In genomic region chr9:36486933-36487481, GRCh38 we compare ENCODE assay signal across 8 cellular contexts.
DNase-seq lines count a peak whose midpoint lies in the region; ATAC-seq and TF ChIP-seq lines count a peak whose summit lies in the region.

No MANE protein-coding gene starts in this region.

- H3K4me1 Mint-ChIP-seq in Calu3 (ENCODE audit: low read depth, unreplicated experiment) (peaks cover 13% of the 10 kb centered on the region), chondrocyte (ENCODE audit: low read depth) (peaks cover 33% of the 10 kb centered on the region)

- H3K27ac Mint-ChIP-seq in Calu3 (ENCODE audit: unreplicated experiment) = no peak overlapping the region
- H3K27ac Mint-ChIP-seq in chondrocyte (ENCODE audit: unreplicated experiment) = peak overlapping the region; percentile 93

- H3K4me3 ChIP-seq in HUES6 (ENCODE audit: low read depth, low read length) (peak overlapping the region; percentile 73), WERI-Rb-1 (ENCODE audit: low read depth, low read length) (peak overlapping the region; percentile 68), lower leg skin (ENCODE audit: low read depth, poor library complexity, severe bottlenecking) (peak overlapping the region; percentile 59)

- H3K27me3 ChIP-seq in HUES6 (ENCODE audit: control insufficient read depth, insufficient read depth, low read length) = no peaks in the 10 kb centered on the region
- H3K27me3 ChIP-seq in WERI-Rb-1 (ENCODE audit: insufficient read depth, low read depth, severe bottlenecking) = no peaks in the 10 kb centered on the region

- peaks cover 44% of the 10 kb centered on the region for H3K4me1 ChIP-seq in HUES6 (ENCODE audit: control insufficient read depth, insufficient read depth, low read length)

- WGBS in lower leg skin, 2 donors = 2% methylated on average over 7 to 40 of the region's 63 CpGs

- TF ChIP-seq POLR2A in lower leg skin (IDR thresholded peaks at IDR 0.05) = no peak

- H3K27me3 Mint-ChIP-seq in Calu3 (ENCODE audit: unreplicated experiment) = no peaks in the 10 kb centered on the region
- H3K27me3 Mint-ChIP-seq in chondrocyte (ENCODE audit: low read depth) = no peaks in the 10 kb centered on the region

- no peaks in the 10 kb centered on the region for H3K9me3 ChIP-seq in HUES6 (ENCODE audit: control insufficient read depth, insufficient read depth, low read depth, low read length)
- no peaks in the 10 kb centered on the region for H3K9me3 ChIP-seq in WERI-Rb-1 (ENCODE audit: severe bottlenecking)

- H3K9ac ChIP-seq in HUES6 (ENCODE audit: low read length) = peak overlapping the region; percentile 80

- peak; percentile 37 for ATAC-seq in GM21423 (IDR thresholded peaks at IDR 0.05; ENCODE audit: unreplicated experiment)

- no TSS peak for BruUV-seq in Calu3 (replicated peaks; lab: Mats Ljungman, UMichigan)

- H3K27ac ChIP-seq in HUES6 (ENCODE audit: low read depth, low read length) (peak overlapping the region; percentile 61), WERI-Rb-1 (peak overlapping the region; percentile 88)

- CTCF ChIA-PET in Calu3 (lab: Charles Lee) = no interaction called here

- peaks cover 12% of the 10 kb centered on the region for H3K36me3 Mint-ChIP-seq in Calu3 (ENCODE audit: insufficient read depth, unreplicated experiment)
- no peaks in the 10 kb centered on the region for H3K36me3 Mint-ChIP-seq in chondrocyte (ENCODE audit: low read depth)

- peak; percentile 4 for DNase-seq in Calu3
- DNase-seq in WERI-Rb-1 = peak; percentile 70
- DNase-seq in chondrocyte (ENCODE audit: low spot score) = peak; percentile 92
- peak; percentile 25 to 88 for DNase-seq in lower leg skin (ENCODE audit: low spot score in 2 of 2)
- peak; percentile 8 to 13 for DNase-seq in stimulated activated CD8-positive, alpha-beta memory T cell treated with anti-CD3 and anti-CD28 coated beads, Interleukin-15, amount 100 ng/mL, for 4 hours (ENCODE audit: low read depth in 2 of 2)
- DNase-seq in NCI-H446 treated with DMSO at 0.1 percent for 48 hours (lab: John Stamatoyannopoulos, UW) = no peak

- H3K36me3 ChIP-seq in HUES6 (ENCODE audit: control insufficient read depth, insufficient read depth, low read length) (no peaks in the 10 kb centered on the region; the same call in 1 of the 2 replicates), WERI-Rb-1 (no peaks in the 10 kb centered on the region; the same call in none of the 2 replicates)

- TF ChIP-seq CTCF in Calu3 (IDR thresholded peaks at IDR 0.05; ENCODE audit: unreplicated experiment) = no peak
- no peak for TF ChIP-seq CTCF in WERI-Rb-1 (IDR thresholded peaks at IDR 0.05; ENCODE audit: low read depth, low read length)
- TF ChIP-seq CTCF in chondrocyte (IDR thresholded peaks at IDR 0.05) = no peak
- no peak for TF ChIP-seq CTCF in lower leg skin (IDR thresholded peaks at IDR 0.05)

- intact Hi-C loops in Calu3 (cut with micrococcal nuclease; ENCODE audit: unreplicated experiment) = no loop called here
- intact Hi-C loops in lower leg skin (cut with DNase I; ENCODE audit: low total_unique reads) = no loop called here

- no peaks in the 10 kb centered on the region for H3K9me3 Mint-ChIP-seq in Calu3 (ENCODE audit: low read depth, unreplicated experiment)
- no peaks in the 10 kb centered on the region for H3K9me3 Mint-ChIP-seq in chondrocyte (ENCODE audit: low read depth)

- H3K4me3 Mint-ChIP-seq in Calu3 (ENCODE audit: low read depth, unreplicated experiment) = peak overlapping the region; percentile 69
- peak overlapping the region; percentile 89 for H3K4me3 Mint-ChIP-seq in chondrocyte (ENCODE audit: unreplicated experiment)
